19 cellular contexts compared by ENCODE assay signal in genomic region chr10:79232864-79233263, GRCh38.
DNase-seq lines count a peak whose midpoint lies in the region; TF ChIP-seq lines count a peak whose summit lies in the region.
"Had no signal": no experiment of that assay in that cellular context is flagged by ENCODE, and none has a peak within 500 bp of the region (broad histone marks: within the 10 kb centered on the region; RNA-seq: fewer than 3 reads in every experiment).

No MANE protein-coding gene starts in this region.

- no peaks in the 10 kb centered on the region for H4K20me1 ChIP-seq in OCI-LY7 (ENCODE audit: insufficient read depth, low read length)

- POLR2A ChIA-PET in RWPE1 (lab: Yijun Ruan, JAX; ENCODE audit: low non-redundant PET) (no interaction called here), OCI-LY7 (lab: Charles Lee) (no interaction called here)

- TF ChIP-seq EP300 in sigmoid colon (IDR thresholded peaks at IDR 0.05): no peak

- H3K27me3 ChIP-seq in sigmoid colon: no peaks in the 10 kb centered on the region
- H3K27me3 ChIP-seq: BE2C; BLaER1 treated with 17β-estradiol and CSF1 and Interleukin-3, amounts not matched to agents 10 nM and 100 nM had no signal

- no peaks in the 10 kb centered on the region for H3K9me3 ChIP-seq in sigmoid colon
- H3K9me3 ChIP-seq in OCI-LY7 (ENCODE audit: low read length): no peaks in the 10 kb centered on the region
- H3K9me3 ChIP-seq: BE2C; BLaER1 treated with 17β-estradiol and CSF1 and Interleukin-3, amounts not matched to agents 10 nM and 100 nM; Caco-2 had no signal

- no peaks in the 10 kb centered on the region for H3K9me2 ChIP-seq in OCI-LY7 (ENCODE audit: insufficient read depth, low read length)

- H3K4me3 ChIP-seq in sigmoid colon (no peak overlapping the region), OCI-LY7 (ENCODE audit: low read depth, low read length, poor library complexity, severe bottlenecking) (no peak overlapping the region)
- H3K4me3 ChIP-seq: BLaER1 treated with 17β-estradiol and CSF1 and Interleukin-3, amounts not matched to agents 10 nM and 100 nM; GM23248 had no signal

- no TSS peak for BruUV-seq in OCI-LY7 (replicated peaks; lab: Mats Ljungman, UMichigan)

- in situ Hi-C loops in ACHN (cut with HindIII; ENCODE audit: low pct_ligation_motif_present, low pct_unique_long_range_greater_than_20kb, low sequenced_read_pairs): no loop called here

- no peaks in the 10 kb centered on the region for H3K79me2 ChIP-seq in OCI-LY7 (ENCODE audit: insufficient read depth, low read depth, low read length)

- no peak overlapping the region for H2AFZ ChIP-seq in OCI-LY7 (ENCODE audit: low read length)
- H2AFZ ChIP-seq: GM23248 had no signal

- H3K36me3 ChIP-seq in sigmoid colon (peaks cover 0 to 22% (median 3%) of the 10 kb centered on the region in 4 donors), OCI-LY7 (ENCODE audit: insufficient read depth, low read length) (no peaks in the 10 kb centered on the region)

- H3K27ac ChIP-seq in RWPE1 (peak overlapping the region; percentile 87; the same call in 1 of the 2 replicates), sigmoid colon (peak overlapping the region in 3 of 4 donors; percentile 93 to 98 (median 95)), OCI-LY7 (ENCODE audit: low read depth, low read length, poor library complexity, severe bottlenecking) (no peak overlapping the region)
- H3K27ac ChIP-seq: 22Rv1; BLaER1 treated with 17β-estradiol and CSF1 and Interleukin-3, amounts not matched to agents 10 nM and 100 nM; GM23248 had no signal

- H3K4me1 ChIP-seq in sigmoid colon: peaks cover 0 to 82% (median 78%) of the 10 kb centered on the region in 4 donors
- peaks cover 27% of the 10 kb centered on the region for H3K4me1 ChIP-seq in OCI-LY7 (ENCODE audit: insufficient read depth, low read length, poor library complexity, severe bottlenecking)

- DNase-seq in NCI-H82 (lab: John Stamatoyannopoulos, UW) (peak; percentile 14), NCI-H82 treated with DMSO at 0.1 percent for 48 hours (lab: John Stamatoyannopoulos, UW; ENCODE audit: unreplicated experiment) (no peak), COR-L47 (lab: John Stamatoyannopoulos, UW) (peak; percentile 8), RWPE1 (ENCODE audit: low spot score) (no peak), sigmoid colon (no peak), OCI-LY7 (ENCODE audit: low spot score) (no peak), ACHN (no peak), COLO668 (lab: John Stamatoyannopoulos, UW; ENCODE audit: unreplicated experiment) (no peak)
- DNase-seq: AML-193; BE2C; Caco-2; CD4-positive, alpha-beta T cell; CD8-positive, alpha-beta memory T cell; DMS153; DND-41; GM23248; H7 had no signal

- TF ChIP-seq CTCF in RWPE1 (conservative IDR thresholded peaks at IDR 0.05; ENCODE audit: low read depth): no peak
- TF ChIP-seq CTCF in sigmoid colon (IDR thresholded peaks at IDR 0.05): no peak
- TF ChIP-seq CTCF in OCI-LY7 (conservative IDR thresholded peaks at IDR 0.05; ENCODE audit: low read length): no peak

- TF ChIP-seq POLR2A in sigmoid colon (IDR thresholded peaks at IDR 0.05): no peak

- WGBS in sigmoid colon, 2 donors: 83 to 95% methylated on average over 3 of the region's 3 CpGs

- H3K4me2 ChIP-seq in OCI-LY7 (ENCODE audit: low read length): no peak overlapping the region
- H3K4me2 ChIP-seq: BLaER1 treated with 17β-estradiol and CSF1 and Interleukin-3, amounts not matched to agents 10 nM and 100 nM had no signal

- CTCF ChIA-PET in RWPE1 (lab: Yijun Ruan, JAX) (interaction anchor here (0.8 kb wide), 1 partner anchor 38 kb away, joined by 3 read pairs; no protein-coding TSS in a partner anchor), OCI-LY7 (lab: Charles Lee; ENCODE audit: unreplicated experiment) (no interaction called here)

- intact Hi-C loops in sigmoid colon (cut with DNase I) (no loop called here), OCI-LY7 (cut with micrococcal nuclease; ENCODE audit: unreplicated experiment) (no loop called here)

Comparison
In these comparisons a context has a peak if more than half of its experiments do, and no peak if none do; other contexts are left out.
1. DNase-seq: peak in NCI-H82 (single experiment) and COR-L47 (single experiment); none in NCI-H82 treated with DMSO at 0.1 percent for 48 hours (single experiment), RWPE1 (single experiment), sigmoid colon (single experiment), OCI-LY7 (single experiment), ACHN (single experiment) and COLO668 (single experiment).